ENCODE assay signal across 1 cellular context in genomic region chr11:107732327-107733051, GRCh38.
TF ChIP-seq lines count a peak whose summit lies in the region.

No MANE protein-coding gene starts in this region.

TF ChIP-seq in GM23338, 12 proteins besides CTCF, POLR2A, EP300 and RAD21 (continued from another document):
- TF ChIP-seq ZNF462 (CRISPR knock-in tag; IDR thresholded peaks at IDR 0.05) (no peak), REST (IDR thresholded peaks at IDR 0.05; ENCODE audit: unreplicated experiment) (no peak), STAT1 (IDR thresholded peaks at IDR 0.05; ENCODE audit: unreplicated experiment) (no peak), ZNF114 (CRISPR knock-in tag; IDR thresholded peaks at IDR 0.05) (no peak), NANOG (IDR thresholded peaks at IDR 0.05; ENCODE audit: borderline replicate concordance) (no peak), ZNF331 (CRISPR knock-in tag; IDR thresholded peaks at IDR 0.05; ENCODE audit: low read depth) (no peak), EZH2 (IDR thresholded peaks at IDR 0.05; ENCODE audit: low read depth, unreplicated experiment) (no peak), EZH2phosphoT487 (IDR thresholded peaks at IDR 0.05; ENCODE audit: unreplicated experiment) (no peak), POLR2AphosphoS5 (IDR thresholded peaks at IDR 0.05; ENCODE audit: low read depth) (no peak), ETS1 (IDR thresholded peaks at IDR 0.05) (no peak)
